In genomic region chr3:9503283-9503682, GRCh38 we compare ENCODE assay signal across 8 cellular contexts. TPM values are rescaled to one million over a fixed set of nuclear protein-coding genes. Genes with fewer than 3 reads are reported as not detected.
DNase-seq lines count a peak whose midpoint lies in the region; ATAC-seq lines count a peak whose summit lies in the region.

No MANE protein-coding gene starts in this region.

- DNase-seq in Ammon's horn (ENCODE audit: low spot score) = peak; percentile 75
- DNase-seq in NCI-H2196 (lab: John Stamatoyannopoulos, UW; ENCODE audit: unreplicated experiment) = peak; percentile 54
- DNase-seq in cerebellar cortex (ENCODE audit: low spot score) = peak; percentile 80
- no peak for DNase-seq in left lobe of liver (ENCODE audit: low spot score)
- DNase-seq in stimulated activated CD4-positive, alpha-beta T cell treated with anti-CD3 and anti-CD28 coated beads, Interleukin-4, amount 100 ng/mL, for 48 hours (ENCODE audit: low read depth in 2 of 2) = peak; percentile 44 to 77

- ATAC-seq in GM21390 (IDR thresholded peaks at IDR 0.05; ENCODE audit: unreplicated experiment) (peak; percentile 49), left lobe of liver (peak; percentile 72), HG02623 (IDR thresholded peaks at IDR 0.05; ENCODE audit: unreplicated experiment) (no peak)
- peak; percentile 47 to 51 for ATAC-seq in activated CD4-positive, CD25-positive, alpha-beta regulatory T cell treated with anti-CD3 and anti-CD28 coated beads, Interleukin-2, amount 50 U/mL, for 24 hours

RNA-seq across cellular contexts. Expression of gene LHFPL4, which starts 50.3 kb away (rescaled TPM):
- 0.28 TPM for total RNA-seq in left lobe of liver
